Comparison of ENCODE assay signal across 19 cellular contexts in genomic region chr22:28892175-28892731, GRCh38. TPM values are rescaled to one million over a fixed set of nuclear protein-coding genes. Genes with fewer than 3 reads are reported as not detected.
DNase-seq lines count a peak whose midpoint lies in the region; ATAC-seq, FAIRE-seq and TF ChIP-seq lines count a peak whose summit lies in the region.
"Had no signal": no experiment of that assay in that cellular context is flagged by ENCODE, and none has a peak within 500 bp of the region (broad histone marks: within the 10 kb centered on the region; RNA-seq: fewer than 3 reads in every experiment).

No MANE protein-coding gene starts in this region.

- CTCF ChIA-PET in Caco-2 (lab: Charles Lee) (interaction anchor here (0.6 to 1.6 kb wide), 5 partner anchors 17 to 148 kb away, joined by 3 to 7 read pairs (median 3); no protein-coding TSS in a partner anchor), OCI-LY7 (lab: Charles Lee; ENCODE audit: unreplicated experiment) (no interaction called here)

- H3K27ac Mint-ChIP-seq in Caco-2 (ENCODE audit: unreplicated experiment) (peak overlapping the region; percentile 15), mesothelial cell of epicardium (peak overlapping the region; percentile 70)
- H3K27ac Mint-ChIP-seq: activated CD8-positive, alpha-beta memory T cell treated with anti-CD3 and anti-CD28 coated beads, Interleukin-2, amount 10 ng/mL, durations not matched to agents 7 days and 5 days; dendritic cell treated with granulocyte-macrophage colony-stimulating factor and Interleukin-4, amounts not matched to agents 40 ng/mL and 50 ng/mL, for 4 days had no signal

- H3K27ac ChIP-seq in OCI-LY7 (ENCODE audit: low read depth, low read length, poor library complexity, severe bottlenecking), result no peak overlapping the region
- H3K27ac ChIP-seq: esophagus muscularis mucosa, GM23248, skin epidermis, tibial artery had no signal

- H3K79me2 ChIP-seq in OCI-LY7 (ENCODE audit: insufficient read depth, low read depth, low read length), result no peaks in the 10 kb centered on the region

- FAIRE-seq in bronchial epithelial cell (lab: Jason Lieb, UNC), result no peak
- FAIRE-seq: GM12892 had no signal

- H3K4me3 Mint-ChIP-seq in Caco-2 (ENCODE audit: unreplicated experiment) (peak overlapping the region; percentile 11), mesothelial cell of epicardium (no peak overlapping the region)
- H3K4me3 Mint-ChIP-seq: activated CD8-positive, alpha-beta memory T cell treated with anti-CD3 and anti-CD28 coated beads, Interleukin-2, amount 10 ng/mL, durations not matched to agents 7 days and 5 days; dendritic cell treated with granulocyte-macrophage colony-stimulating factor and Interleukin-4, amounts not matched to agents 40 ng/mL and 50 ng/mL, for 4 days had no signal

- H3K9me3 Mint-ChIP-seq in Caco-2 (ENCODE audit: unreplicated experiment), result no peaks in the 10 kb centered on the region
- H3K9me3 Mint-ChIP-seq in mesothelial cell of epicardium, result no peaks in the 10 kb centered on the region
- H3K9me3 Mint-ChIP-seq: dendritic cell treated with granulocyte-macrophage colony-stimulating factor and Interleukin-4, amounts not matched to agents 40 ng/mL and 50 ng/mL, for 4 days had no signal

- DNase-seq in Caco-2 (peak; percentile 75 to 77), HuH-7 (ENCODE audit: low spot score) (peak; percentile 68), bronchial epithelial cell (ENCODE audit: low read depth) (peak; percentile 83), mesothelial cell of epicardium (ENCODE audit: low spot score in 2 of 2, unreplicated experiment in 2 of 2) (no peak), OCI-LY7 (ENCODE audit: low spot score) (no peak), hippocampal formation (lab: John Stamatoyannopoulos, UW) (no peak)
- DNase-seq: activated CD4-positive, CD25-positive, alpha-beta regulatory T cell; activated CD8-positive, alpha-beta memory T cell treated with anti-CD3 and anti-CD28 coated beads, Interleukin-2, amount 10 ng/mL, durations not matched to agents 7 days and 5 days; AML-193; Calu3; GDM1; GM23248 had no signal

- no peak overlapping the region for H2AFZ ChIP-seq in OCI-LY7 (ENCODE audit: low read length)
- H2AFZ ChIP-seq: GM23248 had no signal

- H3K4me1 ChIP-seq in Caco-2 (peaks cover 45% of the 10 kb centered on the region), OCI-LY7 (ENCODE audit: insufficient read depth, low read length, poor library complexity, severe bottlenecking) (no peaks in the 10 kb centered on the region)

- peaks cover 45% of the 10 kb centered on the region for H3K4me1 Mint-ChIP-seq in Caco-2 (ENCODE audit: low read depth, unreplicated experiment)
- peaks cover 58% of the 10 kb centered on the region for H3K4me1 Mint-ChIP-seq in mesothelial cell of epicardium

- H3K9me3 ChIP-seq in Caco-2, result no peaks in the 10 kb centered on the region
- no peaks in the 10 kb centered on the region for H3K9me3 ChIP-seq in OCI-LY7 (ENCODE audit: low read length)
- H3K9me3 ChIP-seq: esophagus muscularis mucosa, tibial artery had no signal

- POLR2A ChIA-PET in Caco-2 (lab: Charles Lee) (interaction anchor here (0.5 kb wide), 1 partner anchor 20 kb away, joined by 6 read pairs; no protein-coding TSS in a partner anchor), OCI-LY7 (lab: Charles Lee) (interaction anchor here (1.2 kb wide), 1 partner anchor 16 kb away, joined by 3 read pairs; no protein-coding TSS in a partner anchor)

- BruUV-seq in Caco-2 (replicated peaks; lab: Mats Ljungman, UMichigan), result no TSS peak
- no TSS peak for BruUV-seq in OCI-LY7 (replicated peaks; lab: Mats Ljungman, UMichigan)

- H3K36me3 ChIP-seq in Caco-2 (ENCODE audit: control insufficient read depth, insufficient read depth, low read length) (no peaks in the 10 kb centered on the region), bronchial epithelial cell (ENCODE audit: control insufficient read depth, insufficient read depth, low read length) (no peaks in the 10 kb centered on the region), OCI-LY7 (ENCODE audit: insufficient read depth, low read length) (no peaks in the 10 kb centered on the region)
- H3K36me3 ChIP-seq: esophagus muscularis mucosa, tibial artery had no signal

- H3K4me3 ChIP-seq in Caco-2 (ENCODE audit: low read depth, low read length) (no peak overlapping the region), bronchial epithelial cell (ENCODE audit: low read depth, low read length) (no peak overlapping the region), OCI-LY7 (ENCODE audit: low read depth, low read length, poor library complexity, severe bottlenecking) (no peak overlapping the region)
- H3K4me3 ChIP-seq: esophagus muscularis mucosa, GM23248, skin epidermis, tibial artery had no signal

- no peak overlapping the region for H3K4me2 ChIP-seq in OCI-LY7 (ENCODE audit: low read length)

- TF ChIP-seq CTCF in Caco-2 (IDR thresholded peaks at IDR 0.05; ENCODE audit: insufficient read depth in 1 of 2, low read depth in 1 of 2, low read length in 1 of 2, severe bottlenecking in 1 of 2, unreplicated experiment in 1 of 2), result no peak
- no peak for TF ChIP-seq CTCF in bronchial epithelial cell (IDR thresholded peaks at IDR 0.05; ENCODE audit: insufficient read depth, low read length, severe bottlenecking)
- TF ChIP-seq CTCF in mesothelial cell of epicardium (IDR thresholded peaks at IDR 0.05; ENCODE audit: unreplicated experiment), result no peak
- TF ChIP-seq CTCF in OCI-LY7 (conservative IDR thresholded peaks at IDR 0.05; ENCODE audit: low read length), result no peak

- no peak for ATAC-seq in HG03342 (IDR thresholded peaks at IDR 0.05; ENCODE audit: unreplicated experiment)
- ATAC-seq in HG03378 (IDR thresholded peaks at IDR 0.05; ENCODE audit: unreplicated experiment), result no peak
- ATAC-seq: activated CD8-positive, alpha-beta memory T cell treated with anti-CD3 and anti-CD28 coated beads, Interleukin-2, amount 10 ng/mL, durations not matched to agents 7 days and 5 days had no signal

- H3K9me2 ChIP-seq in OCI-LY7 (ENCODE audit: insufficient read depth, low read length), result no peaks in the 10 kb centered on the region

- H3K36me3 Mint-ChIP-seq in Caco-2 (ENCODE audit: insufficient read depth, unreplicated experiment), result peaks cover 53% of the 10 kb centered on the region
- H3K36me3 Mint-ChIP-seq in mesothelial cell of epicardium, result no peaks in the 10 kb centered on the region
- H3K36me3 Mint-ChIP-seq: activated CD8-positive, alpha-beta memory T cell treated with anti-CD3 and anti-CD28 coated beads, Interleukin-2, amount 10 ng/mL, durations not matched to agents 7 days and 5 days had no signal

- intact Hi-C loops in Caco-2 (cut with micrococcal nuclease; ENCODE audit: unreplicated experiment) (no loop called here), OCI-LY7 (cut with micrococcal nuclease; ENCODE audit: unreplicated experiment) (no loop called here)

- no peaks in the 10 kb centered on the region for H3K27me3 Mint-ChIP-seq in Caco-2 (ENCODE audit: insufficient read depth, unreplicated experiment)
- no peaks in the 10 kb centered on the region for H3K27me3 Mint-ChIP-seq in mesothelial cell of epicardium (ENCODE audit: low read depth)

- H3K27me3 ChIP-seq in Caco-2 (replicated peaks; ENCODE audit: control insufficient read depth, insufficient read depth, low read length), result no peaks in the 10 kb centered on the region
- no peaks in the 10 kb centered on the region for H3K27me3 ChIP-seq in bronchial epithelial cell (ENCODE audit: control insufficient read depth, insufficient read depth, low read length)
- H3K27me3 ChIP-seq: esophagus muscularis mucosa, tibial artery had no signal

- 0 out of 2 replicates have a peak, but pooled peaks cover 4% of the 10 kb centered on the region for H4K20me1 ChIP-seq in OCI-LY7 (ENCODE audit: insufficient read depth, low read length)

RNA-seq across cellular contexts. Expression of gene ZNRF3, which starts 8.9 kb away (rescaled TPM):
- 37.9 and 41.1 TPM in 2 replicates for total RNA-seq in Caco-2 (2022)
- 3.4 and 3.7 TPM in 2 replicates for total RNA-seq in bronchial epithelial cell
- 35.9 to 37.3 TPM (median 36.4 TPM) in 3 replicates for total RNA-seq in mesothelial cell of epicardium
- 1.2 and 3.6 TPM in 2 replicates for total RNA-seq in OCI-LY7 (2014; rRNA removed; shearing (Covaris generic))
- total RNA-seq in OCI-LY7 (2022), result 3.1 and 3.9 TPM in 2 replicates

Comparison
In these comparisons a context has a peak if more than half of its experiments do, and no peak if none do; other contexts are left out.
1. DNase-seq: peak in Caco-2 (2 of 2), HuH-7 (single experiment) and bronchial epithelial cell (single experiment); none in mesothelial cell of epicardium (0 of 2), OCI-LY7 (single experiment) and hippocampal formation (0 of 2).